In the genomic region with DNA sequence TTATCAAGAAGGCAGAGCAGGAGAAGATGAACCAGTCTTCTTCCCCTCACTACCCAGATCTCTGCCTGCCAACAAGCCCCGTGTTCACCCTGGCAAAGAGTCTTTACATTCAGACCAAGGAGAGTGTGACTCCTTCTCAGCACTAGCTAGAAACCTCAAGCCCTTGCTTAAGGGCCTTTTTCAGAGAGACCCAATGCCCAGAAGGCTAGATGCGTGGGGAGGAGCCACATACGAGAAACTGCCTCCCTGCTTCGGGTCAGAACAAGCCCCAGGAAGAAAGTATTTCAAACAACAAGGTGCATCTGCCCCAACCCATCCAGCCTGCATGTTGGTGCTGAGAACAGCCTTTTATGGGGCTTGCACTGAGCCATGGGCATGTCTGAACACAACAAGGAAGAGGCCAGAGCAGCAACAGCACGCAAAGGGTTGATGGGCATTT, we compare ENCODE assay signal across 26 cellular contexts.
DNase-seq lines count a peak whose midpoint lies in the region; ATAC-seq, FAIRE-seq and TF ChIP-seq lines count a peak whose summit lies in the region.
"Had no signal": no experiment of that assay in that cellular context is flagged by ENCODE, and none has a peak within 500 bp of the region (broad histone marks: within the 10 kb centered on the region; RNA-seq: fewer than 3 reads in every experiment).

No MANE protein-coding gene starts in this region.

- H3K27ac ChIP-seq in astrocyte (ENCODE audit: low read depth, low read length) (no peak overlapping the region), skin epidermis (peak overlapping the region in 20 of 21 experiments; percentile 73 to 96 (median 84))
- H3K27ac ChIP-seq: pancreas, sigmoid colon, SJSA1, VCaP had no signal

- H3K9me3 ChIP-seq in astrocyte (ENCODE audit: insufficient read depth, low read depth, low read length) (no peaks in the 10 kb centered on the region), iPS-15b (ENCODE audit: control insufficient read depth, insufficient read depth, low read length) (no peaks in the 10 kb centered on the region)
- H3K9me3 ChIP-seq: pancreas, sigmoid colon, SJSA1 had no signal

- no peak for TF ChIP-seq CTCF in astrocyte (IDR thresholded peaks at IDR 0.05; ENCODE audit: insufficient read depth, low read depth, low read length)

- H3K9ac ChIP-seq in astrocyte (ENCODE audit: low read length) (no peak overlapping the region), iPS-15b (ENCODE audit: low read depth, low read length) (peak overlapping the region; percentile 47)

- H3K4me1 Mint-ChIP-seq in astrocyte (ENCODE audit: low read depth, unreplicated experiment), result peaks cover 27% of the 10 kb centered on the region
- H3K4me1 Mint-ChIP-seq: activated T-helper 17 cell treated with anti-CD3 and anti-CD28 coated beads, Interleukin-2, amount 50 U/mL, for 72 hours had no signal

- DNase-seq in H7 (no peak), astrocyte (ENCODE audit: low read depth) (no peak), NCI-H526 treated with DMSO at 0.1 percent for 48 hours (lab: John Stamatoyannopoulos, UW) (no peak), EL (no peak)
- no peak for DNase-seq in activated CD4-positive, alpha-beta T cell treated with anti-CD3 and anti-CD28 coated beads, Interleukin-2, amount 50 U/mL, for 48 hours
- DNase-seq: activated CD4-positive, alpha-beta T cell treated with anti-CD3 and anti-CD28 coated beads, Interleukin-2, amount 10 ng/mL, durations not matched to agents 7 days and 5 days; effector memory CD8-positive, alpha-beta T cell; glutamatergic neuron; HFFc6; MV-4-11; naive thymus-derived CD8-positive, alpha-beta T cell; NCI-H1694 treated with DMSO at 0.1 percent for 48 hours; NCI-H345; OCI-M1; pancreas; sigmoid colon; T-helper 17 cell had no signal

- H3K79me2 ChIP-seq in astrocyte (ENCODE audit: insufficient read depth, low read length), result no peaks in the 10 kb centered on the region

- peaks cover 14% of the 10 kb centered on the region for H3K36me3 ChIP-seq in H7 (replicated peaks; ENCODE audit: control insufficient read depth, insufficient read depth, low read length)
- H3K36me3 ChIP-seq in astrocyte (ENCODE audit: insufficient read depth, low read length), result no peaks in the 10 kb centered on the region
- H3K36me3 ChIP-seq in iPS-15b (ENCODE audit: control insufficient read depth, insufficient read depth, low read length), result peaks cover 15% of the 10 kb centered on the region
- H3K36me3 ChIP-seq: pancreas, sigmoid colon, SJSA1 had no signal

- peaks cover 2% of the 10 kb centered on the region for H3K9me3 Mint-ChIP-seq in astrocyte (ENCODE audit: unreplicated experiment)
- H3K9me3 Mint-ChIP-seq: activated CD4-positive, alpha-beta T cell treated with anti-CD3 and anti-CD28 coated beads, Interleukin-2, amount 10 ng/mL, durations not matched to agents 7 days and 5 days; activated T-helper 17 cell treated with anti-CD3 and anti-CD28 coated beads, Interleukin-2, amount 50 U/mL, for 72 hours; CD14-positive monocyte; effector memory CD8-positive, alpha-beta T cell; HFFc6; naive thymus-derived CD8-positive, alpha-beta T cell had no signal

- no peaks in the 10 kb centered on the region for H3K36me3 Mint-ChIP-seq in astrocyte (ENCODE audit: low read depth, unreplicated experiment)
- H3K36me3 Mint-ChIP-seq: activated naive CD8-positive, alpha-beta T cell; CD14-positive monocyte; naive thymus-derived CD8-positive, alpha-beta T cell had no signal

- H3K27me3 ChIP-seq in H7 (ENCODE audit: control insufficient read depth, insufficient read depth, low read length) (no peaks in the 10 kb centered on the region), astrocyte (ENCODE audit: insufficient read depth, low read length) (no peaks in the 10 kb centered on the region), iPS-15b (ENCODE audit: control insufficient read depth, insufficient read depth, low read length) (no peaks in the 10 kb centered on the region)
- H3K27me3 ChIP-seq: pancreas, sigmoid colon, SJSA1 had no signal

- peak overlapping the region; percentile 10 for H3K27ac Mint-ChIP-seq in astrocyte (ENCODE audit: unreplicated experiment)
- H3K27ac Mint-ChIP-seq: activated CD4-positive, alpha-beta T cell treated with anti-CD3 and anti-CD28 coated beads, Interleukin-2, amount 10 ng/mL, durations not matched to agents 7 days and 5 days; activated naive CD8-positive, alpha-beta T cell; activated T-helper 17 cell treated with anti-CD3 and anti-CD28 coated beads, Interleukin-2, amount 50 U/mL, for 72 hours; CD14-positive monocyte; effector memory CD8-positive, alpha-beta T cell; HFFc6; naive thymus-derived CD8-positive, alpha-beta T cell; T-helper 17 cell had no signal

- H2AFZ ChIP-seq in astrocyte (ENCODE audit: low read depth, low read length), result no peak overlapping the region

- no peak for FAIRE-seq in astrocyte (lab: Jason Lieb, UNC)
- FAIRE-seq: GM12878, pancreas had no signal

- H3K4me3 Mint-ChIP-seq in astrocyte (ENCODE audit: unreplicated experiment), result no peak overlapping the region
- H3K4me3 Mint-ChIP-seq: activated CD4-positive, alpha-beta T cell treated with anti-CD3 and anti-CD28 coated beads, Interleukin-2, amount 10 ng/mL, durations not matched to agents 7 days and 5 days; activated naive CD8-positive, alpha-beta T cell; activated T-helper 17 cell treated with anti-CD3 and anti-CD28 coated beads, Interleukin-2, amount 50 U/mL, for 72 hours; CD14-positive monocyte; effector memory CD8-positive, alpha-beta T cell; HFFc6; naive thymus-derived CD8-positive, alpha-beta T cell; T-helper 17 cell had no signal

- H3K4me3 ChIP-seq in H7 (ENCODE audit: insufficient read depth, low read depth, low read length) (peak overlapping the region; percentile 32; the same call in 1 of the 2 replicates), astrocyte (ENCODE audit: insufficient read depth, low read depth, low read length) (no peak overlapping the region), iPS-15b (ENCODE audit: low read depth, low read length) (peak overlapping the region; percentile 41), skin epidermis (peak overlapping the region; percentile 23 to 53 (median 40))
- H3K4me3 ChIP-seq: GM12878, pancreas, sigmoid colon, SJSA1 had no signal

- H3K4me1 ChIP-seq in astrocyte (ENCODE audit: insufficient read depth, low read length) (peaks cover 4% of the 10 kb centered on the region), iPS-15b (ENCODE audit: control insufficient read depth, insufficient read depth, low read length) (peaks cover 57% of the 10 kb centered on the region)
- H3K4me1 ChIP-seq: pancreas, sigmoid colon had no signal

- no peaks in the 10 kb centered on the region for H4K20me1 ChIP-seq in astrocyte (ENCODE audit: insufficient read depth, low read length)

- H3K4me2 ChIP-seq in astrocyte (ENCODE audit: low read length), result no peak overlapping the region

- H3K27me3 Mint-ChIP-seq in astrocyte (ENCODE audit: low read depth, unreplicated experiment), result peaks cover 9% of the 10 kb centered on the region

- no peak for ATAC-seq in GM19324 (IDR thresholded peaks at IDR 0.05; ENCODE audit: low FRiP score, unreplicated experiment)
- ATAC-seq: activated T-helper 17 cell treated with anti-CD3 and anti-CD28 coated beads, Interleukin-2, amount 50 U/mL, for 72 hours; effector memory CD8-positive, alpha-beta T cell; GM12878; naive thymus-derived CD8-positive, alpha-beta T cell; pancreas; T-helper 17 cell had no signal
